In genomic region chr6:34243131-34243771, GRCh38 we compare ENCODE assay signal across 9 cellular contexts. TPM values are rescaled to one million over a fixed set of nuclear protein-coding genes. Genes with fewer than 3 reads are reported as not detected.
DNase-seq lines count a peak whose midpoint lies in the region; ATAC-seq and TF ChIP-seq lines count a peak whose summit lies in the region.
"Had no signal": no experiment of that assay in that cellular context is flagged by ENCODE, and none has a peak within 500 bp of the region (broad histone marks: within the 10 kb centered on the region; RNA-seq: fewer than 3 reads in every experiment).

No MANE protein-coding gene starts in this region.

- in situ Hi-C loops in IMR-90 (cut with MboI; ENCODE audit: low sequenced_read_pairs): loop anchor here (10.0 kb wide), 1 partner anchor 362 kb away; no protein-coding TSS in a partner anchor
- in situ Hi-C loops in astrocyte of the spinal cord (cut with HindIII; ENCODE audit: low sequenced_read_pairs): no loop called here

- peak overlapping the region; percentile 69 for H4K5ac ChIP-seq in IMR-90 (ENCODE audit: low read depth, low read length)

- peaks cover 52 to 95% (median 57%) of the 10 kb centered on the region in 3 donors for H3K4me1 Mint-ChIP-seq in CD8-positive, alpha-beta memory T cell
- peaks cover 29 to 91% (median 61%) of the 10 kb centered on the region in 7 donors for H3K4me1 Mint-ChIP-seq in naive thymus-derived CD4-positive, alpha-beta T cell

- peaks cover 0 to 64% (median 2%) of the 10 kb centered on the region in 3 donors for H3K36me3 Mint-ChIP-seq in CD8-positive, alpha-beta memory T cell
- peaks cover 0 to 16% (median 0%) of the 10 kb centered on the region in 5 donors for H3K36me3 Mint-ChIP-seq in naive thymus-derived CD4-positive, alpha-beta T cell

- H3K9me3 ChIP-seq in CD8-positive, alpha-beta memory T cell (ENCODE audit: low read length): no peaks in the 10 kb centered on the region
- no peaks in the 10 kb centered on the region for H3K9me3 ChIP-seq in IMR-90 (ENCODE audit: control insufficient read depth, insufficient read depth, low read length)
- no peaks in the 10 kb centered on the region for H3K9me3 ChIP-seq in naive thymus-derived CD4-positive, alpha-beta T cell (ENCODE audit: control insufficient read depth in 2 of 3, low read length in 3 of 3)

- peak overlapping the region; percentile 96 for H2BK120ac ChIP-seq in IMR-90 (ENCODE audit: low read depth, low read length)

- no peak overlapping the region for H3K4me2 ChIP-seq in IMR-90 (ENCODE audit: low read depth, low read length)

- CTCF ChIA-PET in CD8-positive, alpha-beta memory T cell (lab: Charles Lee): interaction anchor here (2.3 kb wide), 1 partner anchor 47 kb away, joined by 7 read pairs; no protein-coding TSS in a partner anchor
- CTCF ChIA-PET in IMR-90 (lab: Yijun Ruan, JAX): interaction anchor here (1.0 to 1.8 kb wide), 4 partner anchors 41 to 171 kb away, joined by 4 to 8 read pairs (median 6); no protein-coding TSS in a partner anchor
- CTCF ChIA-PET in naive thymus-derived CD4-positive, alpha-beta T cell (lab: Charles Lee): interaction anchor here (0.6 to 1.4 kb wide), 2 partner anchors 48 to 544 kb away, joined by 3 to 4 read pairs; no protein-coding TSS in a partner anchor

- TF ChIP-seq CTCF in IMR-90 (conservative IDR thresholded peaks at IDR 0.05; ENCODE audit: low read depth, low read length): no peak
- TF ChIP-seq CTCF in astrocyte of the spinal cord (IDR thresholded peaks at IDR 0.05; ENCODE audit: low read depth, low read length): no peak

- peak; percentile 0 for ATAC-seq in IMR-90 (ENCODE audit: low read depth)
- ATAC-seq in naive thymus-derived CD4-positive, alpha-beta T cell: no peak
- no peak for ATAC-seq in HG03135 (IDR thresholded peaks at IDR 0.05; ENCODE audit: unreplicated experiment)
- no peak for ATAC-seq in HG02981 (IDR thresholded peaks at IDR 0.05; ENCODE audit: unreplicated experiment)

- peaks cover 27% of the 10 kb centered on the region for H3K4me1 ChIP-seq in CD8-positive, alpha-beta memory T cell (ENCODE audit: insufficient read depth, low read length)
- H3K4me1 ChIP-seq in IMR-90 (ENCODE audit: control insufficient read depth, insufficient read depth, low read length): peaks cover 34% of the 10 kb centered on the region
- H3K4me1 ChIP-seq in naive thymus-derived CD4-positive, alpha-beta T cell (ENCODE audit: control insufficient read depth in 2 of 2, insufficient read depth in 2 of 2, low read length in 2 of 2): peaks cover 18 to 21% of the 10 kb centered on the region in 2 donors

- peak overlapping the region; percentile 88 for H3K56ac ChIP-seq in IMR-90 (ENCODE audit: extremely low read depth, insufficient read depth, low read length)

- WGBS in IMR-90 (ENCODE audit: extremely low coverage in 2 of 2, insufficient read length in 1 of 2), 2 experiments: no CpG with 5 or more reads among the region's 5 CpGs

- no peak overlapping the region for H3K4me3 ChIP-seq in CD8-positive, alpha-beta memory T cell (ENCODE audit: low read length)
- H3K4me3 ChIP-seq in IMR-90 (ENCODE audit: insufficient read depth, low read depth, low read length) (no peak overlapping the region), astrocyte of the spinal cord (ENCODE audit: low read depth, low read length) (no peak overlapping the region)
- H3K4me3 ChIP-seq in naive thymus-derived CD4-positive, alpha-beta T cell (ENCODE audit: low read length): no peak overlapping the region
- H3K4me3 ChIP-seq: cardiac muscle cell had no signal

- peaks cover 33% of the 10 kb centered on the region for H4K20me1 ChIP-seq in IMR-90 (ENCODE audit: insufficient read depth, low read length)

- H3K9me1 ChIP-seq in IMR-90 (ENCODE audit: insufficient read depth, low read length): peaks cover 25% of the 10 kb centered on the region

- peak overlapping the region; percentile 93 for H2AK9ac ChIP-seq in IMR-90 (replicated peaks; ENCODE audit: low read depth, low read length, poor library complexity)

- TF ChIP-seq RAD21 in IMR-90 (IDR thresholded peaks at IDR 0.05; ENCODE audit: low read length): no peak

- H3K23ac ChIP-seq in IMR-90 (ENCODE audit: low read depth, low read length): peak overlapping the region; percentile 94

- H3K9me3 Mint-ChIP-seq in CD8-positive, alpha-beta memory T cell: no peaks in the 10 kb centered on the region
- no peaks in the 10 kb centered on the region for H3K9me3 Mint-ChIP-seq in naive thymus-derived CD4-positive, alpha-beta T cell

- H2AK5ac ChIP-seq in IMR-90 (ENCODE audit: low read depth, low read length): peak overlapping the region; percentile 99

- peak overlapping the region; percentile 64 for H2AFZ ChIP-seq in IMR-90 (replicated peaks; ENCODE audit: low read length, poor library complexity)

- POLR2A ChIA-PET in CD8-positive, alpha-beta memory T cell (lab: Charles Lee): no interaction called here
- POLR2A ChIA-PET in IMR-90 (lab: Charles Lee; ENCODE audit: unreplicated experiment): interaction anchor here (0.6 to 0.9 kb wide), 3 partner anchors 19 to 549 kb away, joined by 3 read pairs; partner anchors contain the start of gene BLTP3A
- POLR2A ChIA-PET in naive thymus-derived CD4-positive, alpha-beta T cell (lab: Charles Lee): no interaction called here

- intact Hi-C loops in IMR-90 (cut with micrococcal nuclease): no loop called here
- intact Hi-C loops in naive thymus-derived CD4-positive, alpha-beta T cell (cut with micrococcal nuclease): no loop called here

- H3K27me3 Mint-ChIP-seq in CD8-positive, alpha-beta memory T cell: peaks cover 0 to 1% of the 10 kb centered on the region in 2 donors
- H3K27me3 Mint-ChIP-seq in naive thymus-derived CD4-positive, alpha-beta T cell: no peaks in the 10 kb centered on the region

- peak overlapping the region; percentile 99 for H2BK5ac ChIP-seq in IMR-90 (ENCODE audit: low read depth, low read length, poor library complexity, severe bottlenecking)

- peak overlapping the region; percentile 46; the same call in 1 of the 2 replicates for H3K9ac ChIP-seq in IMR-90 (ENCODE audit: low read depth, low read length)

- dilution Hi-C loops in IMR-90 (cut with HindIII; ENCODE audit: low sequenced_read_pairs, unreplicated experiment): no loop called here

- peak overlapping the region; percentile 55 to 95 (median 79) for H3K27ac Mint-ChIP-seq in CD8-positive, alpha-beta memory T cell
- H3K27ac Mint-ChIP-seq in naive thymus-derived CD4-positive, alpha-beta T cell: peak overlapping the region; percentile 5 to 89 (median 79)

- peak overlapping the region in 3 of 7 donors; percentile 6 to 44 (median 41) for H3K4me3 Mint-ChIP-seq in CD8-positive, alpha-beta memory T cell
- H3K4me3 Mint-ChIP-seq in naive thymus-derived CD4-positive, alpha-beta T cell: peak overlapping the region in 3 of 10 donors; percentile 5 to 61 (median 33)

- TF ChIP-seq POLR2A in IMR-90 (IDR thresholded peaks at IDR 0.05; ENCODE audit: low read depth, low read length): no peak; the same call in 1 of the 2 replicates

- peak overlapping the region; percentile 92 for H3K14ac ChIP-seq in IMR-90 (replicated peaks; ENCODE audit: low read depth, low read length)

- peak overlapping the region; percentile 95 for H2BK20ac ChIP-seq in IMR-90 (ENCODE audit: low read depth, low read length)

- no peaks in the 10 kb centered on the region for H3K27me3 ChIP-seq in CD8-positive, alpha-beta memory T cell (ENCODE audit: insufficient read depth, low read length, poor library complexity, severe bottlenecking)
- no peaks in the 10 kb centered on the region for H3K27me3 ChIP-seq in IMR-90 (ENCODE audit: control insufficient read depth, insufficient read depth, low read length)
- H3K27me3 ChIP-seq in naive thymus-derived CD4-positive, alpha-beta T cell (ENCODE audit: control insufficient read depth in 2 of 2, insufficient read depth in 2 of 2, low read length in 2 of 2): no peaks in the 10 kb centered on the region
- H3K27me3 ChIP-seq: cardiac muscle cell had no signal

- BruUV-seq in IMR-90 (replicated peaks; lab: Mats Ljungman, UMichigan): no TSS peak

- H3K79me1 ChIP-seq in IMR-90 (ENCODE audit: low read depth in 1 of 2, low read length in 2 of 2): peaks cover 14 to 68% of the 10 kb centered on the region in 2 experiments

- DNase-seq in CD8-positive, alpha-beta memory T cell: no peak
- DNase-seq in IMR-90 (peak; percentile 77), astrocyte of the spinal cord (ENCODE audit: low read depth, low spot score) (peak; percentile 58), GDM1 (lab: John Stamatoyannopoulos, UW) (no peak), OCI-M2 (lab: John Stamatoyannopoulos, UW; ENCODE audit: unreplicated experiment) (no peak)
- peak in 1 of 9 donors; percentile 35 for DNase-seq in naive thymus-derived CD4-positive, alpha-beta T cell

- H3K18ac ChIP-seq in IMR-90 (ENCODE audit: low read depth, low read length): peak overlapping the region; percentile 55

- H4K8ac ChIP-seq in IMR-90 (ENCODE audit: low read depth in 2 of 2, low read length in 2 of 2): peak overlapping the region; percentile 97

- peak overlapping the region; percentile 96 for H4K91ac ChIP-seq in IMR-90 (ENCODE audit: insufficient read depth, low read depth, low read length)

- peak overlapping the region; percentile 82 for H3K4ac ChIP-seq in IMR-90 (ENCODE audit: low read depth, low read length)

- H3K27ac ChIP-seq in CD8-positive, alpha-beta memory T cell (ENCODE audit: low read depth, low read length): peak overlapping the region; percentile 24
- peak overlapping the region; percentile 92 for H3K27ac ChIP-seq in IMR-90 (ENCODE audit: insufficient read depth, low read length)
- no peak overlapping the region for H3K27ac ChIP-seq in naive thymus-derived CD4-positive, alpha-beta T cell (ENCODE audit: low read depth, low read length)

- peak overlapping the region; percentile 83 for H2BK15ac ChIP-seq in IMR-90 (ENCODE audit: low read depth, low read length)

- peaks cover 16% of the 10 kb centered on the region for H3K36me3 ChIP-seq in CD8-positive, alpha-beta memory T cell (ENCODE audit: insufficient read depth, low read length)
- peaks cover 27% of the 10 kb centered on the region for H3K36me3 ChIP-seq in IMR-90 (ENCODE audit: control insufficient read depth, insufficient read depth, low read length)
- H3K36me3 ChIP-seq in naive thymus-derived CD4-positive, alpha-beta T cell (ENCODE audit: control insufficient read depth in 2 of 3, insufficient read depth in 3 of 3, low read length in 3 of 3): peaks cover 3 to 55% (median 8%) of the 10 kb centered on the region in 3 experiments

RNA-seq across cellular contexts. Expression of gene SMIM29, which starts 5.6 kb away (rescaled TPM):
- 10 to 100 TPM; 23.0 to 26.0 TPM for total RNA-seq in CD8-positive, alpha-beta memory T cell
- 62.5 TPM for polyA plus RNA-seq in CD8-positive, alpha-beta memory T cell
- total RNA-seq in IMR-90 (2012; rRNA removed): 8.1 and 8.4 TPM in 2 replicates
- 25.6 and 28.9 TPM in 2 replicates for polyA plus RNA-seq in IMR-90 (2012; rRNA removed)
- polyA plus RNA-seq in IMR-90 (2012; cell fraction: cytosol; rRNA removed): 27.3 and 43.9 TPM in 2 replicates
- polyA plus RNA-seq in IMR-90 (2012; cell fraction: nucleus; rRNA removed; ENCODE audit: low replicate concordance): 16.8 and 47.4 TPM in 2 replicates
- 10 to 100 TPM; 13.9 to 24.2 (median 22.5) TPM for total RNA-seq in naive thymus-derived CD4-positive, alpha-beta T cell
- 10 to 100 TPM; 32.3 to 45.5 TPM for polyA plus RNA-seq in naive thymus-derived CD4-positive, alpha-beta T cell

RNA-seq across cellular contexts. Expression of gene HMGA1, which starts 6.6 kb away (rescaled TPM):
- 100 to 1,000 TPM; 490 to 506 TPM for total RNA-seq in CD8-positive, alpha-beta memory T cell
- polyA plus RNA-seq in CD8-positive, alpha-beta memory T cell: 33.1 TPM
- total RNA-seq in IMR-90 (2012; rRNA removed): 101 and 129 TPM in 2 replicates
- 589 and 652 TPM in 2 replicates for polyA plus RNA-seq in IMR-90 (2012; rRNA removed)
- polyA plus RNA-seq in IMR-90 (2012; cell fraction: cytosol; rRNA removed): 380 and 646 TPM in 2 replicates
- 226 and 344 TPM in 2 replicates for polyA plus RNA-seq in IMR-90 (2012; cell fraction: nucleus; rRNA removed; ENCODE audit: low replicate concordance)
- 100 to 1,000 TPM in 2 of 5 experiments, 10 to 100 TPM in 3; 90.0 to 180 (median 95.3) TPM for total RNA-seq in naive thymus-derived CD4-positive, alpha-beta T cell
- polyA plus RNA-seq in naive thymus-derived CD4-positive, alpha-beta T cell: 10 to 100 TPM; 35.7 to 41.0 TPM

Comparison
In these comparisons a context has a peak if more than half of its experiments do, and no peak if none do; other contexts are left out.
1. DNase-seq: peak in IMR-90 (single experiment) and astrocyte of the spinal cord (single experiment); none in CD8-positive, alpha-beta memory T cell (0 of 5), GDM1 (single experiment) and OCI-M2 (single experiment).